In the genomic region with DNA sequence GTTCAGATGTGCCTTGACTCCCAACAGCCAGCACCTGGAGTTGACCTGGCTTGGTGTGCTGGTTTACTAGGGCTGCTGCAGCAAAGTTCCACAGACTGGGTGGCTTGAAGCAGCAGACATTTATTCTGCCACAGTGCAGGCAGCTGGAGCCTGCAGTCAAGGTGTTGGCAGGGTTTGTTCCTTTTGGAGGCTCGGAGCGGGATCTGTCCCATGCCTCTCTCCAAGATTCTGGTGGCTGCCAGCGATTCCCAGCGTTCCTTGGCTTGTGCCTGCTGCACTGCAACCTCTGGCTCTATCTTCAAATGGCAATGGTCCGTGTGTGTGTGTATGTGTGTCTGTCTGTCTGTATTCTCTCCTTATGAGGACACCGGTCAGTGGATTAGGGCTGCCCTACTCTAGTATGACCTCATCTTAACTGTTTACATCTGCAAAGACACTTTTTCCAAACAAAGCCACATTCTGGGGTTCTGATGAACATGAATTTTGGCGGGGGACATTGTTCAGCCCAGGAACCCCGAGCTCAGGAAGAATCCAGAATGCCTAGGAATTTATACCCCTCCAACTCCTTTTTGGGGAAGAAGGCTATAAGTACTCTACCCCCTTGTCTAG, we compare ENCODE assay signal across 29 cellular contexts. TPM values are rescaled to one million over a fixed set of nuclear protein-coding genes. Genes with fewer than 3 reads are reported as not detected.
DNase-seq lines count a peak whose midpoint lies in the region; ATAC-seq, FAIRE-seq and TF ChIP-seq lines count a peak whose summit lies in the region.
"Had no signal": no experiment of that assay in that cellular context is flagged by ENCODE, and none has a peak within 500 bp of the region (broad histone marks: within the 10 kb centered on the region; RNA-seq: fewer than 3 reads in every experiment).

No MANE protein-coding gene starts in this region.

- no peak overlapping the region for H3K27ac Mint-ChIP-seq in type B pancreatic cell
- H3K27ac Mint-ChIP-seq: CD4-positive, alpha-beta T cell had no signal

- no peaks in the 10 kb centered on the region for H3K27me3 Mint-ChIP-seq in type B pancreatic cell

- DNase-seq in HepG2 (ENCODE audit: low spot score), result no peak
- DNase-seq in right lobe of liver, result no peak
- DNase-seq in ecto neural progenitor cell (ENCODE audit: low spot score), result peak; percentile 21
- no peak for DNase-seq in mucosa of descending colon
- DNase-seq in type B pancreatic cell (ENCODE audit: extremely low spot score, unreplicated experiment), result peak; percentile 55
- no peak for DNase-seq in hepatocyte (ENCODE audit: low spot score)
- no peak for DNase-seq in NCI-H1092 (lab: John Stamatoyannopoulos, UW)
- DNase-seq: CD4-positive, alpha-beta T cell; DMS53; KG1; MM.1S; NCI-H1417; NCI-H1694; NCI-H2029 treated with DMSO at 0.1 percent for 48 hours; NCI-H446 treated with DMSO at 0.1 percent for 48 hours; NCI-H526; NCI-H82; NK-92 treated with Interleukin-12 subunit alpha and Interleukin-12 subunit beta, amount 100 ng/mL, for 24 hours; PC-9; SHP77 had no signal

- H3K4me3 ChIP-seq in HepG2 (replicated peaks in 1 of 3; ENCODE audit: insufficient read depth in 1 of 3, low read depth in 2 of 3, low read length in 3 of 3) (no peak overlapping the region), right lobe of liver (no peak overlapping the region), mucosa of descending colon (no peak overlapping the region), hepatocyte (no peak overlapping the region)
- H3K4me3 ChIP-seq: BLaER1 treated with 17β-estradiol and CSF1 and Interleukin-3, amounts not matched to agents 10 nM and 100 nM; PC-9 had no signal

- H3K36me3 ChIP-seq in HepG2 (replicated peaks in 1 of 2; ENCODE audit: control insufficient read depth in 1 of 2, insufficient read depth in 2 of 2, low read length in 2 of 2) (no peaks in the 10 kb centered on the region), right lobe of liver (no peaks in the 10 kb centered on the region), mucosa of descending colon (ENCODE audit: low read depth) (no peaks in the 10 kb centered on the region), hepatocyte (replicated peaks; ENCODE audit: insufficient read depth, low read depth) (no peaks in the 10 kb centered on the region)

- H3K9me2 ChIP-seq in hepatocyte (replicated peaks; ENCODE audit: insufficient read depth), result no peaks in the 10 kb centered on the region

- H3K36me3 Mint-ChIP-seq in type B pancreatic cell, result no peaks in the 10 kb centered on the region

- no peaks in the 10 kb centered on the region for H4K20me1 ChIP-seq in HepG2 (ENCODE audit: insufficient read depth, low read length)
- H4K20me1 ChIP-seq in hepatocyte (ENCODE audit: insufficient read depth, poor library complexity, severe bottlenecking), result no peaks in the 10 kb centered on the region

- ATAC-seq in HepG2, result no peak
- ATAC-seq in right lobe of liver, result no peak
- ATAC-seq in mucosa of descending colon, result peak; percentile 11
- ATAC-seq in GM18511 (IDR thresholded peaks at IDR 0.05; ENCODE audit: unreplicated experiment), result no peak

- TF ChIP-seq EP300 in HepG2 (IDR thresholded peaks at IDR 0.05; ENCODE audit: low read depth in 2 of 2, low read length in 2 of 2) (no peak), HepG2 (CRISPR knock-in tag; IDR thresholded peaks at IDR 0.05; ENCODE audit: borderline replicate concordance) (no peak)

- CTCF ChIA-PET in HepG2 (lab: Yijun Ruan, JAX; ENCODE audit: low intra/inter-chr PET ratio, low total read pairs), result no interaction called here

- intact Hi-C loops in HepG2 (cut with micrococcal nuclease; ENCODE audit: unreplicated experiment), result no loop called here
- intact Hi-C loops in right lobe of liver (cut with DNase I), result no loop called here
- intact Hi-C loops in mucosa of descending colon (cut with DNase I, micrococcal nuclease), result no loop called here

- peaks cover 18% of the 10 kb centered on the region for H3K9me3 Mint-ChIP-seq in type B pancreatic cell

- no peak for TF ChIP-seq RAD21 in HepG2 (CRISPR knock-in tag; IDR thresholded peaks at IDR 0.05)

- WGBS in HepG2 (ENCODE audit: low lambda C conversion rate), result 48% methylated on average over 8 of the region's 8 CpGs
- WGBS in right lobe of liver (ENCODE audit: insufficient coverage, low coverage, low lambda C conversion rate, missing lambda C conversion rate), result 81% methylated on average over 3 of the region's 8 CpGs
- 89% methylated on average over 8 of the region's 8 CpGs for WGBS in hepatocyte (ENCODE audit: low lambda C conversion rate, missing lambda C conversion rate)

- no peaks in the 10 kb centered on the region for H3K4me1 Mint-ChIP-seq in type B pancreatic cell (ENCODE audit: unreplicated experiment)

- H3K9ac ChIP-seq in HepG2 (ENCODE audit: insufficient read depth, low read depth, low read length), result no peak overlapping the region
- H3K9ac ChIP-seq: BLaER1 treated with 17β-estradiol and CSF1 and Interleukin-3, amounts not matched to agents 10 nM and 100 nM had no signal

- POLR2A ChIA-PET in HepG2 (lab: Yijun Ruan, JAX), result no interaction called here

- H3K4me1 ChIP-seq in HepG2 (ENCODE audit: insufficient read depth, low read length) (no peaks in the 10 kb centered on the region; the same call in 1 of the 2 replicates), right lobe of liver (no peaks in the 10 kb centered on the region), mucosa of descending colon (ENCODE audit: low read depth) (peaks cover 36% of the 10 kb centered on the region), hepatocyte (ENCODE audit: insufficient read depth) (no peaks in the 10 kb centered on the region)

- H3K9me3 ChIP-seq in HepG2 (ENCODE audit: low read length) (peaks cover 8% of the 10 kb centered on the region; the same call in 1 of the 2 replicates), right lobe of liver (no peaks in the 10 kb centered on the region), mucosa of descending colon (peaks cover 11% of the 10 kb centered on the region), hepatocyte (ENCODE audit: low read depth) (no peaks in the 10 kb centered on the region)

- no TSS peak for BruUV-seq in HepG2 (replicated peaks; lab: Mats Ljungman, UMichigan)

- H3K27ac ChIP-seq in HepG2 (ENCODE audit: extremely low read length, insufficient read depth, low read length) (no peak overlapping the region), right lobe of liver (no peak overlapping the region), hepatocyte (no peak overlapping the region)
- H3K27ac ChIP-seq: BLaER1 treated with 17β-estradiol and CSF1 and Interleukin-3, amounts not matched to agents 10 nM and 100 nM; PC-9 had no signal

- TF ChIP-seq CTCF in HepG2 (CRISPR knock-in tag; IDR thresholded peaks at IDR 0.05) (no peak), right lobe of liver (IDR thresholded peaks at IDR 0.05) (no peak), mucosa of descending colon (IDR thresholded peaks at IDR 0.05) (no peak), type B pancreatic cell (conservative IDR thresholded peaks at IDR 0.05) (no peak), hepatocyte (IDR thresholded peaks at IDR 0.05; ENCODE audit: poor library complexity) (no peak)

- H2AFZ ChIP-seq in HepG2 (ENCODE audit: low read length) (no peak overlapping the region), hepatocyte (no peak overlapping the region)
- H2AFZ ChIP-seq: PC-9 had no signal

- H3K79me2 ChIP-seq in HepG2 (ENCODE audit: insufficient read depth, low read length) (no peaks in the 10 kb centered on the region), hepatocyte (no peaks in the 10 kb centered on the region)

- no peak overlapping the region for H3K4me2 ChIP-seq in HepG2 (ENCODE audit: low read depth, low read length)
- no peak overlapping the region for H3K4me2 ChIP-seq in hepatocyte
- H3K4me2 ChIP-seq: PC-9 had no signal

- TF ChIP-seq POLR2A in HepG2 (IDR thresholded peaks at IDR 0.05; ENCODE audit: insufficient read depth in 1 of 2, low read depth in 2 of 2, low read length in 2 of 2) (no peak), right lobe of liver (IDR thresholded peaks at IDR 0.05) (no peak)

- no peak overlapping the region for H3K4me3 Mint-ChIP-seq in type B pancreatic cell
- H3K4me3 Mint-ChIP-seq: CD4-positive, alpha-beta T cell had no signal

- no peaks in the 10 kb centered on the region; a peak in 2 of 5 replicates for H3K27me3 ChIP-seq in HepG2 (ENCODE audit: control insufficient read depth in 1 of 2, insufficient read depth in 2 of 2, low read length in 2 of 2)
- no peaks in the 10 kb centered on the region for H3K27me3 ChIP-seq in right lobe of liver
- H3K27me3 ChIP-seq in hepatocyte, result no peaks in the 10 kb centered on the region

- FAIRE-seq in HepG2 (lab: Jason Lieb, UNC), result no peak
- FAIRE-seq: A204.1, G401.6, H54 had no signal

- in situ Hi-C loops in HepG2 (cut with HindIII; ENCODE audit: extremely low pct_ligation_motif_present, low pct_unique_long_range_greater_than_20kb), result no loop called here

RNA-seq across cellular contexts. Expression of a gene that starts 44.7 kb away (rescaled TPM):
- total RNA-seq in HepG2 (2016; rRNA removed; fragmentation: Illumina TruSeq; extraction: Trizol) (17.4 and 19.5 TPM in 2 replicates), right lobe of liver (10 to 100 TPM; 14.8 to 34.0 (median 17.8) TPM), mucosa of descending colon (100 to 1,000 TPM in 1 of 3 donors, 10 to 100 TPM in 2; 58.3 to 110 (median 67.7) TPM), type B pancreatic cell (ENCODE audit: low replicate concordance) (34.8 and 41.3 TPM in 2 replicates), hepatocyte (36.9 and 42.1 TPM in 2 replicates)
- 6.2 and 6.7 TPM in 2 replicates for total RNA-seq in HepG2 (2016; cell fraction: cytosol; rRNA removed; fragmentation: Illumina TruSeq; extraction: Trizol; ENCODE audit: low read depth)
- total RNA-seq in HepG2 (2016; cell fraction: insoluble cytoplasmic fraction; rRNA removed; fragmentation: Illumina TruSeq; extraction: Trizol), result 14.1 and 19.5 TPM in 2 replicates
- 8.9 and 10.2 TPM in 2 replicates for total RNA-seq in HepG2 (2016; cell fraction: membrane; rRNA removed; fragmentation: Illumina TruSeq; extraction: Trizol)
- total RNA-seq in HepG2 (2016; cell fraction: nucleus; rRNA removed; fragmentation: Illumina TruSeq; extraction: Trizol), result 68.2 and 80.1 TPM in 2 replicates
- polyA plus RNA-seq in HepG2 (2011; rRNA removed) (15.7 and 17.9 TPM in 2 replicates), hepatocyte (17.5 and 21.1 TPM in 2 replicates)
- 6.6 and 8.8 TPM in 2 replicates for polyA plus RNA-seq in HepG2 (2011; cell fraction: cytosol; rRNA removed)
- polyA plus RNA-seq in HepG2 (2011; cell fraction: nucleus; rRNA removed), result 35.1 and 39.4 TPM in 2 replicates
- polyA plus RNA-seq in HepG2 (2012), result 27.9 and 29.1 TPM in 2 replicates
- 1.3 and 1.4 TPM in 2 replicates for polyA plus RNA-seq in HepG2 (2016; cell fraction: cytosol; fragmentation: Illumina TruSeq; extraction: Trizol; ENCODE audit: low read depth)
- polyA plus RNA-seq in HepG2 (2016; cell fraction: insoluble cytoplasmic fraction; fragmentation: Illumina TruSeq; extraction: Trizol; ENCODE audit: low read depth), result 10.7 and 13.4 TPM in 2 replicates
- 2.2 and 2.6 TPM in 2 replicates for polyA plus RNA-seq in HepG2 (2016; cell fraction: membrane; fragmentation: Illumina TruSeq; extraction: Trizol; ENCODE audit: low read depth)
- polyA plus RNA-seq in HepG2 (2016; cell fraction: nucleus; fragmentation: Illumina TruSeq; extraction: Trizol; ENCODE audit: insufficient read depth, low read depth), result 67.0 and 67.3 TPM in 2 replicates
- polyA minus RNA-seq in HepG2 (2011; rRNA and poly(A)+ RNA removed; ENCODE audit: low replicate concordance), result 10.3 and 24.5 TPM in 2 replicates
- 23.1 and 25.1 TPM in 2 replicates for polyA minus RNA-seq in HepG2 (2011; cell fraction: cytosol; rRNA and poly(A)+ RNA removed)
- polyA minus RNA-seq in HepG2 (2011; cell fraction: nucleus; rRNA and poly(A)+ RNA removed), result 99.1 and 112 TPM in 2 replicates

RNA-seq across cellular contexts. Expression of a gene that starts 46.5 kb away (rescaled TPM):
- not detected in 2 replicates for total RNA-seq in HepG2 (2016; rRNA removed; fragmentation: Illumina TruSeq; extraction: Trizol)
- total RNA-seq in HepG2 (2016; cell fraction: cytosol; rRNA removed; fragmentation: Illumina TruSeq; extraction: Trizol; ENCODE audit: low read depth), result not detected in 2 replicates
- total RNA-seq in HepG2 (2016; cell fraction: insoluble cytoplasmic fraction; rRNA removed; fragmentation: Illumina TruSeq; extraction: Trizol), result not detected in 2 replicates
- not detected in 2 replicates for total RNA-seq in HepG2 (2016; cell fraction: membrane; rRNA removed; fragmentation: Illumina TruSeq; extraction: Trizol)
- total RNA-seq in HepG2 (2016; cell fraction: nucleus; rRNA removed; fragmentation: Illumina TruSeq; extraction: Trizol), result not detected in 2 replicates
- not detected in 2 replicates for polyA plus RNA-seq in HepG2 (2011; rRNA removed)
- polyA plus RNA-seq in HepG2 (2011; cell fraction: cytosol; rRNA removed), result 0.03 TPM in 1 of 2 replicates, not detected in the other
- not detected in 2 replicates for polyA plus RNA-seq in HepG2 (2011; cell fraction: nucleus; rRNA removed)
- polyA plus RNA-seq in HepG2 (2012), result not detected in 2 replicates
- polyA plus RNA-seq in HepG2 (2016; cell fraction: cytosol; fragmentation: Illumina TruSeq; extraction: Trizol; ENCODE audit: low read depth), result not detected in 2 replicates
- polyA plus RNA-seq in HepG2 (2016; cell fraction: insoluble cytoplasmic fraction; fragmentation: Illumina TruSeq; extraction: Trizol; ENCODE audit: low read depth), result not detected in 2 replicates
- polyA plus RNA-seq in HepG2 (2016; cell fraction: membrane; fragmentation: Illumina TruSeq; extraction: Trizol; ENCODE audit: low read depth), result not detected in 2 replicates
- polyA plus RNA-seq in HepG2 (2016; cell fraction: nucleus; fragmentation: Illumina TruSeq; extraction: Trizol; ENCODE audit: insufficient read depth, low read depth), result not detected in 2 replicates
- not detected in 2 replicates for polyA minus RNA-seq in HepG2 (2011; rRNA and poly(A)+ RNA removed; ENCODE audit: low replicate concordance)
- not detected in 2 replicates for polyA minus RNA-seq in HepG2 (2011; cell fraction: cytosol; rRNA and poly(A)+ RNA removed)
- not detected in 2 replicates for polyA minus RNA-seq in HepG2 (2011; cell fraction: nucleus; rRNA and poly(A)+ RNA removed)
- total RNA-seq in right lobe of liver, result under 1 TPM in 4 of 6 experiments, not detected in 2; 0.09 to 0.24 (median 0.13) TPM
- 1 to 10 TPM; 1.2 to 2.8 (median 2.7) TPM for total RNA-seq in mucosa of descending colon
- total RNA-seq in type B pancreatic cell (ENCODE audit: low replicate concordance), result 0.38 and 4.1 TPM in 2 replicates
- total RNA-seq in hepatocyte, result not detected in 2 replicates
- polyA plus RNA-seq in hepatocyte, result 0.80 TPM in 1 of 2 replicates, not detected in the other
- total RNA-seq: CD4-positive, alpha-beta T cell; HT-29; PC-9; RPMI7951; SK-MEL-5 had no signal
- polyA plus RNA-seq: AG04450 had no signal

Comparison
In these comparisons a context has a peak if more than half of its experiments do, and no peak if none do; other contexts are left out.
1. DNase-seq: peak in ecto neural progenitor cell (single experiment) and type B pancreatic cell (single experiment); none in HepG2 (single experiment), right lobe of liver (0 of 3), mucosa of descending colon (0 of 3), hepatocyte (single experiment) and NCI-H1092 (single experiment).